In the genomic region with DNA sequence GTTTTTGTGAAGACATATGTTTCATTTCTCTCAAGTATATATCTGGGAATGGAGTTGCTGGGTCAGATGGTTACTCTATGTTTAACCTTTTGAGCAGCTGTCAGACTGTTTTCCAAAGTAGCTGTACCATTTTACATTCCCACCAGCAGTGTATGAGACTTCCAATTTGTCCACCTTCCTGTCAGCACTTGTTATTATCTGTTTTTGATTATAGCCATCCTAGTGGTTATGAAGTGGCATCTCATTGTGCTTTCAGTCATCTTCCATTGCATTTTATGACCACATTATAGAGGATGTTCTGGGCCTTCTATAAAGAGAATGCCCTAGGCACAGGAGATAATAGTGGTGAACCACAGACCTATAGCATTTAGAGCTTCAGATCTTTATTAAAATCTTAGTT, we compare ENCODE assay signal across 7 cellular contexts.
"Had no signal": no experiment of that assay in that cellular context is flagged by ENCODE, and none has a peak within 500 bp of the region (broad histone marks: within the 10 kb centered on the region; RNA-seq: fewer than 3 reads in every experiment).

No MANE protein-coding gene starts in this region.

- DNase-seq: H9, HCEC 1CT, KG1 had no signal

- H2AFZ ChIP-seq: GM23338 had no signal

- H3K4me3 ChIP-seq: GM23338 had no signal

- H3K4me2 ChIP-seq: GM23338 had no signal

- FAIRE-seq: H1, H54, HTR-8/SVneo had no signal

- ATAC-seq: GM23338 had no signal
